Comparison of ENCODE assay signal across 8 cellular contexts in genomic region chr19:37312537-37313334, GRCh38. TPM values are rescaled to one million over a fixed set of nuclear protein-coding genes. Genes with fewer than 3 reads are reported as not detected.
DNase-seq lines count a peak whose midpoint lies in the region; ATAC-seq and TF ChIP-seq lines count a peak whose summit lies in the region.
"Not testable (repeated sequence)": the region's sequence is repeated elsewhere in the genome, so short reads cannot be mapped to it uniquely, and the experiment has no call there.

No MANE protein-coding gene starts in this region.

- ATAC-seq in central memory CD8-positive, alpha-beta T cell (replicated peaks; ENCODE audit: extremely low read depth, poor library complexity, severe bottlenecking) = peak; percentile 27
- ATAC-seq in heart left ventricle = peak; percentile 66 to 92 (median 86)
- peak; percentile 33 to 35 for ATAC-seq in naive B cell (ENCODE audit: low read depth in 2 of 2)

- H3K27me3 ChIP-seq in HUES48 (ENCODE audit: control insufficient read depth, insufficient read depth, low read length); heart left ventricle: not testable (repeated sequence)

- H3K4me3 ChIP-seq in HUES48 (ENCODE audit: low read depth, low read length) (peak overlapping the region; percentile 58), heart left ventricle (peak overlapping the region in 11 of 12 donors; percentile 18 to 62 (median 47))

- intact Hi-C loops in heart left ventricle (cut with DNase I) = loop anchor here in 6 of 10 donors (10.0 kb wide), 4 partner anchors 62 to 898 kb away; partner anchors contain the start of genes ZNF527 (in 3 of the 6), ZNF569 (in 3 of the 6), ZNF570 (in 3 of the 6) and ZNF383 (in 2 of the 6)

- not testable (repeated sequence) for H3K4me1 ChIP-seq in HUES48 (ENCODE audit: control insufficient read depth, insufficient read depth, low read length)
- peaks cover 0 to 15% (median 4%) of the 10 kb centered on the region in 12 donors for H3K4me1 ChIP-seq in heart left ventricle

- not testable (repeated sequence) for H3K36me3 Mint-ChIP-seq in central memory CD8-positive, alpha-beta T cell (ENCODE audit: insufficient read depth); naive B cell

- H3K9ac ChIP-seq in HUES48 (ENCODE audit: low read depth, low read length) = not testable (repeated sequence)

- not testable (repeated sequence) for H3K27ac ChIP-seq in HUES48 (ENCODE audit: low read depth, low read length)
- H3K27ac ChIP-seq in heart left ventricle = peak overlapping the region in 10 of 12 donors; percentile 8 to 68 (median 40)

- not testable (repeated sequence) for H3K9me3 ChIP-seq in HUES48 (ENCODE audit: control insufficient read depth, insufficient read depth, low read length)
- H3K9me3 ChIP-seq in heart left ventricle = peaks cover 0 to 10% (median 0%) of the 10 kb centered on the region in 12 donors

- not testable (repeated sequence) for H3K36me3 ChIP-seq in HUES48 (ENCODE audit: control insufficient read depth, insufficient read depth, low read length); heart left ventricle

- H3K27me3 Mint-ChIP-seq in central memory CD8-positive, alpha-beta T cell; naive B cell: not testable (repeated sequence)

- peak in 1 of 2 donors; percentile 40 for TF ChIP-seq POLR2A in heart left ventricle (IDR thresholded peaks at IDR 0.05)

- peak overlapping the region; percentile 13 for H3K27ac Mint-ChIP-seq in central memory CD8-positive, alpha-beta T cell (ENCODE audit: low read depth)
- peak overlapping the region; percentile 12 to 80 (median 62) for H3K27ac Mint-ChIP-seq in naive B cell

- 3 to 5% (median 5%) methylated on average over 30 to 36 of the region's 37 CpGs for WGBS in heart left ventricle, 4 donors

- peak overlapping the region; percentile 60 for H3K4me3 Mint-ChIP-seq in central memory CD8-positive, alpha-beta T cell
- peak overlapping the region; percentile 63 to 90 (median 82) for H3K4me3 Mint-ChIP-seq in naive B cell

- H3K4me1 Mint-ChIP-seq in central memory CD8-positive, alpha-beta T cell = peaks cover 11% of the 10 kb centered on the region
- peaks cover 10 to 30% (median 20%) of the 10 kb centered on the region in 3 donors for H3K4me1 Mint-ChIP-seq in naive B cell

- not testable (repeated sequence) for H3K9me3 Mint-ChIP-seq in central memory CD8-positive, alpha-beta T cell
- H3K9me3 Mint-ChIP-seq in naive B cell = peaks cover 5 to 23% (median 6%) of the 10 kb centered on the region in 7 donors

- DNase-seq in Ammon's horn (ENCODE audit: low spot score) (peak; percentile 61), OCI-M2 (lab: John Stamatoyannopoulos, UW; ENCODE audit: unreplicated experiment) (peak; percentile 93), heart left ventricle (peak; percentile 59 to 76 (median 64)), naive B cell (peak; percentile 43)
- DNase-seq in activated CD8-positive, alpha-beta memory T cell treated with anti-CD3 and anti-CD28 coated beads, Interleukin-2, amount 50 U/mL, for 4 hours = peak; percentile 42
- DNase-seq in central memory CD8-positive, alpha-beta T cell (ENCODE audit: low spot score in 2 of 2) = not testable (repeated sequence)
- peak; percentile 63 for DNase-seq in stimulated activated CD4-positive, alpha-beta T cell treated with anti-CD3 and anti-CD28 coated beads, Interleukin-1b, Interleukin-23, amount 100 ng/mL, for 48 hours

- TF ChIP-seq CTCF in heart left ventricle (IDR thresholded peaks at IDR 0.05) = peak in 2 of 12 donors; percentile 11 to 12

RNA-seq across cellular contexts. Expression of gene ZNF527, which starts 58.2 kb away (rescaled TPM):
- 1 to 10 TPM; 3.9 to 9.3 (median 6.1) TPM for total RNA-seq in heart left ventricle
- polyA plus RNA-seq in heart left ventricle (1 to 10 TPM; 4.0 to 5.3 TPM), naive B cell (ENCODE audit: low read depth in 6 of 6) (10 to 100 TPM in 3 of 6 donors, 1 to 10 TPM in 3; 7.5 to 16.7 (median 11.0) TPM)

Comparison
In these comparisons a context has a peak if more than half of its experiments do, and no peak if none do; other contexts are left out.
1. ATAC-seq: peak in every context shown above with its lines; median percentile 86 in heart left ventricle; 34 in naive B cell; 27 in central memory CD8-positive, alpha-beta T cell.